Comparison of ENCODE assay signal across 2 cellular contexts in the genomic region with DNA sequence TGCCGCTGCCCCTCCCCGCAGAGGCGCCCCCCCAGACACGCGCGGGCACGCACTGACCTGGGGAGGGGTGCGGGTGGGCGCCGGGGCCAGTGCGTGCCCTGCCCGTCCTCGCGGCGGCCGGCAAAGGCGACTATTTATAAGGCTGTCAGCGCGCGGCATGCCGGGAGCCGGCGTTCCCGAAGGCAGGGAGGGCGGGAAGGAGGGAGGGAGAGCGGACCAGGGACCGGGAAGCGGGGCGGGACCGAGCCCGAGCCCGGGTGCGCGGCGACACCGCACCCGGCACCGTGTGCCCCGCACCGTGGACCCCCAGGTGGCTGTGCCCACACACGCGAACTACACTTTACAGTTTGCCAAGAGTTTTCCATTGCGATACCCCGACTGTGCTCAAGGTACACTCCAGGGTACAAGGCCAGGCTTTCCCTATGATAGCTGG.
TF ChIP-seq lines count a peak whose summit lies in the region.

A gene with protein sequence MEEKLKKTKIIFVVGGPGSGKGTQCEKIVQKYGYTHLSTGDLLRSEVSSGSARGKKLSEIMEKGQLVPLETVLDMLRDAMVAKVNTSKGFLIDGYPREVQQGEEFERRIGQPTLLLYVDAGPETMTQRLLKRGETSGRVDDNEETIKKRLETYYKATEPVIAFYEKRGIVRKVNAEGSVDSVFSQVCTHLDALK (minus strand): TSS at position 110 of the 433 bp plus-strand sequence. CDS start 3,058 bp downstream, outside the sequence.

TF ChIP-seq in HEK293, 187 proteins besides CTCF, POLR2A, EP300 and RAD21 (continues in another document):
- TF ChIP-seq, protein P1, sequence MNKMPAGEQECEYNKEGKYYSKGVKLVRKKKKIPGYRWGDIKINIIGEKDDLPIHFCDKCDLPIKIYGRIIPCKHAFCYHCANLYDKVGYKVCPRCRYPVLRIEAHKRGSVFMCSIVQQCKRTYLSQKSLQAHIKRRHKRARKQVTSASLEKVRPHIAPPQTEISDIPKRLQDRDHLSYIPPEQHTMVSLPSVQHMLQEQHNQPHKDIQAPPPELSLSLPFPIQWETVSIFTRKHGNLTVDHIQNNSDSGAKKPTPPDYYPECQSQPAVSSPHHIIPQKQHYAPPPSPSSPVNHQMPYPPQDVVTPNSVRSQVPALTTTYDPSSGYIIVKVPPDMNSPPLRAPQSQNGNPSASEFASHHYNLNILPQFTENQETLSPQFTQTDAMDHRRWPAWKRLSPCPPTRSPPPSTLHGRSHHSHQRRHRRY (tag by site-specific recombination; IDR thresholded peaks at IDR 0.05), result no peak
- TF ChIP-seq ZNF335 (tag by site-specific recombination; conservative IDR thresholded peaks at IDR 0.05), result no peak; the same call in 1 of the 2 replicates
- TF ChIP-seq ZNF658 (tag by site-specific recombination; IDR thresholded peaks at IDR 0.05), result no peak
- TF ChIP-seq ZFP41 (tag by site-specific recombination; IDR thresholded peaks at IDR 0.05; ENCODE audit: borderline replicate concordance), result no peak
- TF ChIP-seq, protein P2, sequence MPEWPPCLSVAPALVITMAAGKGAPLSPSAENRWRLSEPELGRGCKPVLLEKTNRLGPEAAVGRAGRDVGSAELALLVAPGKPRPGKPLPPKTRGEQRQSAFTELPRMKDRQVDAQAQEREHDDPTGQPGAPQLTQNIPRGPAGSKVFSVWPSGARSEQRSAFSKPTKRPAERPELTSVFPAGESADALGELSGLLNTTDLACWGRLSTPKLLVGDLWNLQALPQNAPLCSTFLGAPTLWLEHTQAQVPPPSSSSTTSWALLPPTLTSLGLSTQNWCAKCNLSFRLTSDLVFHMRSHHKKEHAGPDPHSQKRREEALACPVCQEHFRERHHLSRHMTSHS (tag by site-specific recombination; IDR thresholded peaks at IDR 0.05), result no peak
- no peak for TF ChIP-seq ZNF146 (tag by site-specific recombination; IDR thresholded peaks at IDR 0.05)
- TF ChIP-seq ZNF169 (tag by site-specific recombination; IDR thresholded peaks at IDR 0.05), result no peak
- no peak for TF ChIP-seq ZNF707 (tag by site-specific recombination; IDR thresholded peaks at IDR 0.05)
- TF ChIP-seq ZNF555 (tag by site-specific recombination; conservative IDR thresholded peaks at IDR 0.05), result no peak
- TF ChIP-seq, protein P3, sequence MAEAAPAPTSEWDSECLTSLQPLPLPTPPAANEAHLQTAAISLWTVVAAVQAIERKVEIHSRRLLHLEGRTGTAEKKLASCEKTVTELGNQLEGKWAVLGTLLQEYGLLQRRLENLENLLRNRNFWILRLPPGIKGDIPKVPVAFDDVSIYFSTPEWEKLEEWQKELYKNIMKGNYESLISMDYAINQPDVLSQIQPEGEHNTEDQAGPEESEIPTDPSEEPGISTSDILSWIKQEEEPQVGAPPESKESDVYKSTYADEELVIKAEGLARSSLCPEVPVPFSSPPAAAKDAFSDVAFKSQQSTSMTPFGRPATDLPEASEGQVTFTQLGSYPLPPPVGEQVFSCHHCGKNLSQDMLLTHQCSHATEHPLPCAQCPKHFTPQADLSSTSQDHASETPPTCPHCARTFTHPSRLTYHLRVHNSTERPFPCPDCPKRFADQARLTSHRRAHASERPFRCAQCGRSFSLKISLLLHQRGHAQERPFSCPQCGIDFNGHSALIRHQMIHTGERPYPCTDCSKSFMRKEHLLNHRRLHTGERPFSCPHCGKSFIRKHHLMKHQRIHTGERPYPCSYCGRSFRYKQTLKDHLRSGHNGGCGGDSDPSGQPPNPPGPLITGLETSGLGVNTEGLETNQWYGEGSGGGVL (tag by site-specific recombination; IDR thresholded peaks at IDR 0.05), result peak; percentile 66
- no peak for TF ChIP-seq ZNF2 (tag by site-specific recombination; IDR thresholded peaks at IDR 0.05)
- no peak for TF ChIP-seq ZNF785 (tag by site-specific recombination; IDR thresholded peaks at IDR 0.05)
- TF ChIP-seq, protein P4, sequence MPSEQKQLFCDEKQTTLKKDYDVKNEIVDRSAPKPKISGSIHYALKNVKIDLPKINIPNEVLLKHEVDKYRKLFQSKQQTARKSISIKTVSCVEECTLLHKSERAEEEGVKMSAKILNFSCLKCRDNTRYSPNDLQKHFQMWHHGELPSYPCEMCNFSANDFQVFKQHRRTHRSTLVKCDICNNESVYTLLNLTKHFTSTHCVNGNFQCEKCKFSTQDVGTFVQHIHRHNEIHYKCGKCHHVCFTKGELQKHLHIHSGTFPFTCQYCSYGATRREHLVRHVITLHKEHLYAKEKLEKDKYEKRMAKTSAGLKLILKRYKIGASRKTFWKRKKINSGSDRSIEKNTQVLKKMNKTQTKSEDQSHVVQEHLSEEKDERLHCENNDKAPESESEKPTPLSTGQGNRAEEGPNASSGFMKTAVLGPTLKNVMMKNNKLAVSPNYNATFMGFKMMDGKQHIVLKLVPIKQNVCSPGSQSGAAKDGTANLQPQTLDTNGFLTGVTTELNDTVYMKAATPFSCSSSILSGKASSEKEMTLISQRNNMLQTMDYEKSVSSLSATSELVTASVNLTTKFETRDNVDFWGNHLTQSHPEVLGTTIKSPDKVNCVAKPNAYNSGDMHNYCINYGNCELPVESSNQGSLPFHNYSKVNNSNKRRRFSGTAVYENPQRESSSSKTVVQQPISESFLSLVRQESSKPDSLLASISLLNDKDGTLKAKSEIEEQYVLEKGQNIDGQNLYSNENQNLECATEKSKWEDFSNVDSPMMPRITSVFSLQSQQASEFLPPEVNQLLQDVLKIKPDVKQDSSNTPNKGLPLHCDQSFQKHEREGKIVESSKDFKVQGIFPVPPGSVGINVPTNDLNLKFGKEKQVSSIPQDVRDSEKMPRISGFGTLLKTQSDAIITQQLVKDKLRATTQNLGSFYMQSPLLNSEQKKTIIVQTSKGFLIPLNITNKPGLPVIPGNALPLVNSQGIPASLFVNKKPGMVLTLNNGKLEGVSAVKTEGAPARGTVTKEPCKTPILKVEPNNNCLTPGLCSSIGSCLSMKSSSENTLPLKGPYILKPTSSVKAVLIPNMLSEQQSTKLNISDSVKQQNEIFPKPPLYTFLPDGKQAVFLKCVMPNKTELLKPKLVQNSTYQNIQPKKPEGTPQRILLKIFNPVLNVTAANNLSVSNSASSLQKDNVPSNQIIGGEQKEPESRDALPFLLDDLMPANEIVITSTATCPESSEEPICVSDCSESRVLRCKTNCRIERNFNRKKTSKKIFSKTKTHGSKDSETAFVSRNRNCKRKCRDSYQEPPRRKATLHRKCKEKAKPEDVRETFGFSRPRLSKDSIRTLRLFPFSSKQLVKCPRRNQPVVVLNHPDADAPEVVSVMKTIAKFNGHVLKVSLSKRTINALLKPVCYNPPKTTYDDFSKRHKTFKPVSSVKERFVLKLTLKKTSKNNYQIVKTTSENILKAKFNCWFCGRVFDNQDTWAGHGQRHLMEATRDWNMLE (tag by site-specific recombination; conservative IDR thresholded peaks at IDR 0.05; ENCODE audit: low read depth), result no peak
- TF ChIP-seq SP7 (tag by site-specific recombination; IDR thresholded peaks at IDR 0.05), result no peak
- no peak for TF ChIP-seq OVOL3 (tag by site-specific recombination; IDR thresholded peaks at IDR 0.05)
- TF ChIP-seq GLIS1 (tag by site-specific recombination; IDR thresholded peaks at IDR 0.05), result no peak
- TF ChIP-seq, protein P5, sequence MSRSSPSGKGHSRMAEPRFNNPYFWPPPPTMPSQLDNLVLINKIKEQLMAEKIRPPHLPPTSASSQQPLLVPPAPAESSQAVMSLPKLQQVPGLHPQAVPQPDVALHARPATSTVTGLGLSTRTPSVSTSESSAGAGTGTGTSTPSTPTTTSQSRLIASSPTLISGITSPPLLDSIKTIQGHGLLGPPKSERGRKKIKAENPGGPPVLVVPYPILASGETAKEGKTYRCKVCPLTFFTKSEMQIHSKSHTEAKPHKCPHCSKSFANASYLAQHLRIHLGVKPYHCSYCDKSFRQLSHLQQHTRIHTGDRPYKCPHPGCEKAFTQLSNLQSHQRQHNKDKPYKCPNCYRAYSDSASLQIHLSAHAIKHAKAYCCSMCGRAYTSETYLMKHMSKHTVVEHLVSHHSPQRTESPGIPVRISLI (tag by site-specific recombination; IDR thresholded peaks at IDR 0.05), result no peak
- TF ChIP-seq KLF10 (tag by site-specific recombination; IDR thresholded peaks at IDR 0.05), result no peak

TF ChIP-seq in H1, 55 proteins besides CTCF, POLR2A, EP300 and RAD21 (continues in another document):
- no peak for TF ChIP-seq RBBP5 (IDR thresholded peaks at IDR 0.05; ENCODE audit: borderline replicate concordance, low read depth, low read length)
- TF ChIP-seq, protein P6, sequence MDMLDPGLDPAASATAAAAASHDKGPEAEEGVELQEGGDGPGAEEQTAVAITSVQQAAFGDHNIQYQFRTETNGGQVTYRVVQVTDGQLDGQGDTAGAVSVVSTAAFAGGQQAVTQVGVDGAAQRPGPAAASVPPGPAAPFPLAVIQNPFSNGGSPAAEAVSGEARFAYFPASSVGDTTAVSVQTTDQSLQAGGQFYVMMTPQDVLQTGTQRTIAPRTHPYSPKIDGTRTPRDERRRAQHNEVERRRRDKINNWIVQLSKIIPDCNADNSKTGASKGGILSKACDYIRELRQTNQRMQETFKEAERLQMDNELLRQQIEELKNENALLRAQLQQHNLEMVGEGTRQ (IDR thresholded peaks at IDR 0.05; ENCODE audit: low read length), result no peak
- TF ChIP-seq ZNF274 (IDR thresholded peaks at IDR 0.05; ENCODE audit: borderline replicate concordance, extremely low read depth, low read length), result no peak
- TF ChIP-seq RNF2 (IDR thresholded peaks at IDR 0.05; ENCODE audit: borderline replicate concordance, low read depth, low read length, missing control alignments, poor library complexity, severe bottlenecking), result no peak
- TF ChIP-seq TAF7 (optimal IDR thresholded peaks at IDR 0.05; ENCODE audit: borderline replicate concordance, low read depth, low read length), result no peak
- TF ChIP-seq BCL11A (IDR thresholded peaks at IDR 0.05; ENCODE audit: low read depth in 2 of 2, low read length in 2 of 2), result no peak
- no peak for TF ChIP-seq TAF1 (IDR thresholded peaks at IDR 0.05; ENCODE audit: low read depth, low read length)
- TF ChIP-seq SIRT6 (IDR thresholded peaks at IDR 0.05; ENCODE audit: low read length), result no peak
- TF ChIP-seq MAFK (IDR thresholded peaks at IDR 0.05; ENCODE audit: low read depth, low read length), result no peak
- no peak for TF ChIP-seq CBX8 (IDR thresholded peaks at IDR 0.05; ENCODE audit: borderline replicate concordance, low read depth, low read length)
- no peak for TF ChIP-seq CHD1 (IDR thresholded peaks at IDR 0.05; ENCODE audit: low read depth, low read length)
- peak; percentile 73 for TF ChIP-seq KDM4A (IDR thresholded peaks at IDR 0.05; ENCODE audit: low read depth, low read length, severe bottlenecking)
- no peak for TF ChIP-seq SP1 (IDR thresholded peaks at IDR 0.05; ENCODE audit: low read depth, low read length)
- TF ChIP-seq FOSL1 (IDR thresholded peaks at IDR 0.05; ENCODE audit: insufficient read depth, low read depth, low read length), result no peak
- TF ChIP-seq EZH2 (IDR thresholded peaks at IDR 0.05; ENCODE audit: low read depth, low read length, severe bottlenecking), result no peak
- TF ChIP-seq PHF8 (conservative IDR thresholded peaks at IDR 0.05; ENCODE audit: low read depth, low read length), result no peak
- TF ChIP-seq EGR1 (IDR thresholded peaks at IDR 0.05; ENCODE audit: borderline replicate concordance, low read depth, low read length), result no peak
- TF ChIP-seq JUND (IDR thresholded peaks at IDR 0.05; ENCODE audit: low read length), result no peak
